19 cellular contexts compared by ENCODE assay signal in the genomic region with DNA sequence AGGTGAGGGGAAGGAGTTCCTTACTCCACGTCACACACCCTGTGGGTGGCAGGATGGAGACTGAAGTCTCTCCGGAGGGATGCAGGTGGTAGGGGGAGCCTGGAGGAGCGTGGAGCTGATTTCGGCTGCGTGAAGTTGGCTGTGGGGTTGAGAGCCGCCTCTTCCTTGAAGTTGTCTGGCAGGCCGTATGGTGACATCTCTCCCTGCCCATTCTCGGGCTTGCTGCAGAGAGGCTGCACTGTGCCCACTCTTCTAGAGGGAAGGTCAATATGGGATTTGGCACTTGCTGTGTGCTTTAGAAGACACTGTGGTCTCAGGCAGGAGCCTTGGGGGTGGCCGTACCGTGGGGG. TPM values are rescaled to one million over a fixed set of nuclear protein-coding genes. Genes with fewer than 3 reads are reported as not detected.
DNase-seq lines count a peak whose midpoint lies in the region; ATAC-seq and TF ChIP-seq lines count a peak whose summit lies in the region.
"Had no signal": no experiment of that assay in that cellular context is flagged by ENCODE, and none has a peak within 500 bp of the region (broad histone marks: within the 10 kb centered on the region; RNA-seq: fewer than 3 reads in every experiment).

No MANE protein-coding gene starts in this region.

- H3K9me3 ChIP-seq in right atrium auricular region (no peaks in the 10 kb centered on the region), esophagus muscularis mucosa (no peaks in the 10 kb centered on the region), neuronal stem cell (replicated peaks in 1 of 2; ENCODE audit: control insufficient read depth in 2 of 2, insufficient read depth in 1 of 2, low read depth in 1 of 2, low read length in 2 of 2) (no peaks in the 10 kb centered on the region), sigmoid colon (no peaks in the 10 kb centered on the region)
- H3K9me3 ChIP-seq: Peyer's patch had no signal

- no peak overlapping the region for H3K4ac ChIP-seq in neuronal stem cell (ENCODE audit: low read length)

- TF ChIP-seq POLR2A in esophagus muscularis mucosa (IDR thresholded peaks at IDR 0.05; ENCODE audit: low read depth) = no peak
- no peak for TF ChIP-seq POLR2A in sigmoid colon (IDR thresholded peaks at IDR 0.05)

- H4K91ac ChIP-seq in neuronal stem cell (ENCODE audit: low read depth, low read length, poor library complexity) = no peak overlapping the region

- H3K23ac ChIP-seq in neuronal stem cell (ENCODE audit: low read depth, low read length, poor library complexity) = no peak overlapping the region

- peak overlapping the region; percentile 55 for H3K18ac ChIP-seq in neuronal stem cell (ENCODE audit: low read length)

- no peak for DNase-seq in right atrium auricular region (ENCODE audit: low spot score)
- DNase-seq in Right ventricle myocardium inferior (ENCODE audit: missing footprints) = no peak
- no peak for DNase-seq in esophagus muscularis mucosa (ENCODE audit: extremely low spot score)
- no peak for DNase-seq in neuronal stem cell (ENCODE audit: low spot score)
- DNase-seq in ecto neural progenitor cell (ENCODE audit: low spot score) = no peak
- DNase-seq in activated effector memory CD4-positive, alpha-beta T cell treated with Interleukin-2 at 50 U/mL for 16 hours = no peak
- no peak for DNase-seq in sigmoid colon
- DNase-seq: 8988T; GDM1; NCI-H1105; NCI-H2081; NCI-H748 treated with DMSO at 0.1 percent for 48 hours; NK-92 treated with Interleukin-12 subunit alpha and Interleukin-12 subunit beta, amount 100 ng/mL, for 24 hours; Peyer's patch; Right ventricle myocardium superior had no signal

- no peak overlapping the region for H2BK15ac ChIP-seq in neuronal stem cell (ENCODE audit: low read length)

- H2BK12ac ChIP-seq in neuronal stem cell (ENCODE audit: low read length) = peak overlapping the region; percentile 49

- H2BK5ac ChIP-seq in neuronal stem cell (ENCODE audit: low read length) = no peak overlapping the region

- intact Hi-C loops in Right ventricle myocardium inferior (cut with DNase I) (no loop called here), esophagus muscularis mucosa (cut with DNase I) (no loop called here), sigmoid colon (cut with DNase I) (no loop called here)

- H3K14ac ChIP-seq in neuronal stem cell (ENCODE audit: low read length) = no peak overlapping the region

- H3K36me3 ChIP-seq in right atrium auricular region = no peaks in the 10 kb centered on the region
- H3K36me3 ChIP-seq in esophagus muscularis mucosa = no peaks in the 10 kb centered on the region
- H3K36me3 ChIP-seq in neuronal stem cell (replicated peaks in 1 of 2; ENCODE audit: control insufficient read depth in 2 of 2, insufficient read depth in 2 of 2, low read length in 2 of 2) = no peaks in the 10 kb centered on the region
- H3K36me3 ChIP-seq in sigmoid colon = no peaks in the 10 kb centered on the region
- H3K36me3 ChIP-seq: Peyer's patch had no signal

- H3K27ac ChIP-seq in right atrium auricular region (peak overlapping the region; percentile 6 to 50), esophagus muscularis mucosa (replicated peaks in 1 of 4) (peak overlapping the region in 3 of 4 donors; percentile 11 to 31 (median 18)), neuronal stem cell (replicated peaks; ENCODE audit: low read length) (no peak overlapping the region), sigmoid colon (peak overlapping the region in 1 of 4 donors; percentile 27)
- H3K27ac ChIP-seq: Peyer's patch had no signal

- no peak overlapping the region for H2AFZ ChIP-seq in neuronal stem cell (ENCODE audit: low read length)
- H2AFZ ChIP-seq: GM23338 had no signal

- no peak overlapping the region for H3K9ac ChIP-seq in neuronal stem cell (ENCODE audit: low read depth, low read length, poor library complexity)

- ATAC-seq in Right ventricle myocardium inferior (no peak), GM19328 (IDR thresholded peaks at IDR 0.05; ENCODE audit: unreplicated experiment) (no peak)
- ATAC-seq: GM23338, HCT116 had no signal

- H3K4me3 ChIP-seq in right atrium auricular region (no peak overlapping the region), esophagus muscularis mucosa (no peak overlapping the region), neuronal stem cell (ENCODE audit: low read length in 2 of 2) (no peak overlapping the region), sigmoid colon (no peak overlapping the region)
- H3K4me3 ChIP-seq: GM23338, Peyer's patch had no signal

- H2BK120ac ChIP-seq in neuronal stem cell (ENCODE audit: low read depth, low read length) = no peak overlapping the region

- no peak overlapping the region for H4K8ac ChIP-seq in neuronal stem cell (ENCODE audit: low read depth, low read length)

- 90% methylated on average over 10 of the region's 10 CpGs for WGBS in esophagus muscularis mucosa
- WGBS in neuronal stem cell (ENCODE audit: extremely low coverage in 2 of 2, insufficient read length in 2 of 2, insufficient replicate concordance in 1 of 2), 2 donors = no CpG with 5 or more reads among the region's 10 CpGs
- 85 to 90% methylated on average over 10 of the region's 10 CpGs for WGBS in sigmoid colon, 2 donors

- H3K27me3 ChIP-seq in right atrium auricular region = no peaks in the 10 kb centered on the region
- H3K27me3 ChIP-seq in esophagus muscularis mucosa = peaks cover 0 to 45% (median 0%) of the 10 kb centered on the region in 4 donors
- H3K27me3 ChIP-seq in neuronal stem cell (ENCODE audit: control insufficient read depth in 3 of 3, insufficient read depth in 3 of 3, low read depth in 1 of 3, low read length in 3 of 3) = no peaks in the 10 kb centered on the region
- no peaks in the 10 kb centered on the region for H3K27me3 ChIP-seq in sigmoid colon
- H3K27me3 ChIP-seq: Peyer's patch had no signal

- TF ChIP-seq CTCF in right atrium auricular region (IDR thresholded peaks at IDR 0.05) (no peak), esophagus muscularis mucosa (IDR thresholded peaks at IDR 0.05) (no peak), sigmoid colon (IDR thresholded peaks at IDR 0.05) (no peak)

- H3K4me1 ChIP-seq in right atrium auricular region (peaks cover 0 to 68% of the 10 kb centered on the region in 2 donors), esophagus muscularis mucosa (peaks cover 7 to 64% (median 34%) of the 10 kb centered on the region in 4 donors), neuronal stem cell (ENCODE audit: control insufficient read depth in 2 of 2, insufficient read depth in 1 of 2, low read depth in 1 of 2, low read length in 2 of 2) (peaks cover 0 to 3% of the 10 kb centered on the region in 2 donors), sigmoid colon (no peaks in the 10 kb centered on the region)
- H3K4me1 ChIP-seq: Peyer's patch had no signal

- TF ChIP-seq EP300 in esophagus muscularis mucosa (IDR thresholded peaks at IDR 0.05) (no peak), sigmoid colon (IDR thresholded peaks at IDR 0.05) (no peak)

- H2AK5ac ChIP-seq in neuronal stem cell (ENCODE audit: low read depth, low read length) = peak overlapping the region; percentile 33

- no peak overlapping the region for H3K4me2 ChIP-seq in neuronal stem cell (ENCODE audit: insufficient read depth, low read length, poor library complexity, severe bottlenecking)
- H3K4me2 ChIP-seq: GM23338 had no signal

- H3K79me1 ChIP-seq in neuronal stem cell (ENCODE audit: low read depth, low read length) = no peaks in the 10 kb centered on the region

RNA-seq across cellular contexts. Expression of a gene that starts 13.4 kb away (rescaled TPM):
- total RNA-seq in right atrium auricular region = 100 to 1,000 TPM; 122 to 185 TPM
- 81.1 TPM for total RNA-seq in Right ventricle myocardium inferior
- total RNA-seq in esophagus muscularis mucosa = 100 to 1,000 TPM; 130 to 244 (median 136) TPM
- polyA plus RNA-seq in neuronal stem cell (2013, experiment 1 of 2) = 12.1 TPM
- 12.3 TPM for polyA plus RNA-seq in neuronal stem cell (2013, experiment 2 of 2)
- 100 to 1,000 TPM in 1 of 4 donors, 10 to 100 TPM in 3; 18.7 to 134 (median 56.5) TPM for total RNA-seq in sigmoid colon
- 10 to 100 TPM in 1 of 3 donors, 1 to 10 TPM in 2; 1.2 to 14.8 (median 4.2) TPM for polyA plus RNA-seq in sigmoid colon
- total RNA-seq: NCI-H460 had no signal

RNA-seq across cellular contexts. Expression of a gene that starts 55.4 kb away (rescaled TPM):
- total RNA-seq in right atrium auricular region (10 to 100 TPM; 30.6 to 30.7 TPM), Right ventricle myocardium inferior (37.5 TPM), esophagus muscularis mucosa (10 to 100 TPM; 15.8 to 41.0 (median 32.2) TPM), sigmoid colon (10 to 100 TPM; 15.5 to 17.2 (median 16.7) TPM)
- polyA plus RNA-seq in neuronal stem cell (2013, experiment 1 of 2) = 7.3 TPM
- polyA plus RNA-seq in neuronal stem cell (2013, experiment 2 of 2) = 7.6 TPM
- 10 to 100 TPM; 20.6 to 30.3 (median 22.8) TPM for polyA plus RNA-seq in sigmoid colon
